In the genomic region with DNA sequence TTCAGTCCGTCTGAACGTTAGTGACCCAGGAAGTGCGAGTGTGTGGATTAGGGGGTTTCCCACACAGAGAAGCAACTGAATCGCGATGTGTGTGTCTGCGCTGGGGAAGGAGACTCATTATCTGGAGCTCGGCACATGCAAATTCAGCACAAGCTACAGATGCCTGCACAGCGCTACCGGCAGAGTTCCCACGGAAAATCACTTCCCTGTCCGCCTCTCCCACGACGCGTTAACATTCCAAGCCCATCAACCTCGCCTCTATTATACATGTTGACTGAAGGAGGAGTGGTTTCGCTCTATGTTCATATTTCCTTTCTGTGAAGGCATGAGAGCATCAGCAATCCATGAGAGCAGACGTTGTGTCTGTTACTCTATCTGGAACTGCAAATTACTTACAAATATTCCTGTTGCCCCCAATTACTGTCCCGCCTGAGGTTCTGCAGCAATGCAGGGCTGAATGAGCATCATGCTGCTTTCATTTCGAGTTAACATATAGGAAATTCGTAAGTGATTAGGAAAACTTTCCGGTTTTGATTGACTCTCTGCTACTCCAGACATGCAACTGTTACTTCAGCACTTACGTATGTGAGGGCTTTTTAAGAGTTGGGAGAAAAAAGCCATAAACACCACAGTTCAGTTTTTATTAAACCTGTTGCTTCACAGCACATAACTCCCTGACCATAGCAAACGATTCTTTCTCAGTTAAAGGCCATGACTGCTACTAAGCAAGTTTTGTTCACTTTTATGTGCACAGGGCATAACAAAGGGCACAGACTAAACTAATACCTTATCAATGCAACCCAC, we compare ENCODE assay signal across 13 cellular contexts. TPM values are rescaled to one million over a fixed set of nuclear protein-coding genes. Genes with fewer than 3 reads are reported as not detected.
DNase-seq lines count a peak whose midpoint lies in the region; ATAC-seq, FAIRE-seq and TF ChIP-seq lines count a peak whose summit lies in the region.
"Had no signal": no experiment of that assay in that cellular context is flagged by ENCODE, and none has a peak within 500 bp of the region (broad histone marks: within the 10 kb centered on the region; RNA-seq: fewer than 3 reads in every experiment).

No MANE protein-coding gene starts in this region.

- H3K4me1 ChIP-seq in foreskin keratinocyte (no peaks in the 10 kb centered on the region), rectal smooth muscle tissue (ENCODE audit: control insufficient read depth, insufficient read depth, low read length) (no peaks in the 10 kb centered on the region)

- peak overlapping the region; percentile 16 for H3K4me3 ChIP-seq in rectal smooth muscle tissue (ENCODE audit: low read length)

- DNase-seq in AG20443 (ENCODE audit: low spot score) = peak; percentile 43
- peak; percentile 49 to 60 for DNase-seq in foreskin keratinocyte
- no peak for DNase-seq in H54 (ENCODE audit: insufficient read length, low spot score)
- no peak for DNase-seq in NCI-H1417 treated with DMSO at 0.1 percent for 48 hours (lab: John Stamatoyannopoulos, UW)
- no peak for DNase-seq in GM12891 (ENCODE audit: insufficient read length, low spot score)
- DNase-seq: activated T-cell treated with anti-CD3 and anti-CD28 coated beads, Interleukin-2, amount 50 U/mL, for 1 hour; effector CD8-positive, alpha-beta T cell; mammary epithelial cell; NCI-H2227 treated with DMSO at 0.1 percent for 48 hours had no signal

- TF ChIP-seq CTCF in foreskin keratinocyte (conservative IDR thresholded peaks at IDR 0.05) = no peak

- no peaks in the 10 kb centered on the region for H3K36me3 ChIP-seq in rectal smooth muscle tissue (ENCODE audit: control insufficient read depth, insufficient read depth, low read length)

- TF ChIP-seq POLR2A in H54 (IDR thresholded peaks at IDR 0.05; ENCODE audit: low read depth, low read length) (no peak), GM12891 (IDR thresholded peaks at IDR 0.05; ENCODE audit: low read depth, low read length) (no peak)

- H3K27ac ChIP-seq in foreskin keratinocyte (no peak overlapping the region), rectal smooth muscle tissue (ENCODE audit: low read depth, low read length) (no peak overlapping the region)

- FAIRE-seq in H54 (lab: Jason Lieb, UNC) = no peak
- FAIRE-seq in GM12891 (lab: Jason Lieb, UNC) = no peak

- peak; percentile 61 for ATAC-seq in SK-N-SH treated with all-trans-retinoic acid at 6 μM for 48 hours
- ATAC-seq in foreskin keratinocyte = peak; percentile 89
- ATAC-seq in GM21526 (IDR thresholded peaks at IDR 0.05; ENCODE audit: low FRiP score, unreplicated experiment) = no peak

- no peaks in the 10 kb centered on the region for H3K27me3 ChIP-seq in foreskin keratinocyte
- H3K27me3 ChIP-seq in rectal smooth muscle tissue (ENCODE audit: control insufficient read depth, insufficient read depth, low read length) = no peaks in the 10 kb centered on the region

- H3K9ac ChIP-seq in rectal smooth muscle tissue (ENCODE audit: low read length) = no peak overlapping the region

TF ChIP-seq in SK-N-SH treated with all-trans-retinoic acid at 6 μM for 48 hours, 23 proteins besides CTCF, POLR2A, EP300 and RAD21 (continues in another document):
- TF ChIP-seq CSDC2 (CRISPR knock-in tag; IDR thresholded peaks at IDR 0.05) (no peak), ARNTL (CRISPR knock-in tag; IDR thresholded peaks at IDR 0.05; ENCODE audit: borderline replicate concordance, low read depth) (no peak), ESRRG (CRISPR knock-in tag; IDR thresholded peaks at IDR 0.05) (no peak), BACH2 (CRISPR knock-in tag; IDR thresholded peaks at IDR 0.05; ENCODE audit: borderline replicate concordance) (no peak), ZNF70 (CRISPR knock-in tag; IDR thresholded peaks at IDR 0.05) (no peak), ZNF8 (CRISPR knock-in tag; IDR thresholded peaks at IDR 0.05) (no peak), RARB (CRISPR knock-in tag; IDR thresholded peaks at IDR 0.05) (no peak)
- TF ChIP-seq, protein P1, sequence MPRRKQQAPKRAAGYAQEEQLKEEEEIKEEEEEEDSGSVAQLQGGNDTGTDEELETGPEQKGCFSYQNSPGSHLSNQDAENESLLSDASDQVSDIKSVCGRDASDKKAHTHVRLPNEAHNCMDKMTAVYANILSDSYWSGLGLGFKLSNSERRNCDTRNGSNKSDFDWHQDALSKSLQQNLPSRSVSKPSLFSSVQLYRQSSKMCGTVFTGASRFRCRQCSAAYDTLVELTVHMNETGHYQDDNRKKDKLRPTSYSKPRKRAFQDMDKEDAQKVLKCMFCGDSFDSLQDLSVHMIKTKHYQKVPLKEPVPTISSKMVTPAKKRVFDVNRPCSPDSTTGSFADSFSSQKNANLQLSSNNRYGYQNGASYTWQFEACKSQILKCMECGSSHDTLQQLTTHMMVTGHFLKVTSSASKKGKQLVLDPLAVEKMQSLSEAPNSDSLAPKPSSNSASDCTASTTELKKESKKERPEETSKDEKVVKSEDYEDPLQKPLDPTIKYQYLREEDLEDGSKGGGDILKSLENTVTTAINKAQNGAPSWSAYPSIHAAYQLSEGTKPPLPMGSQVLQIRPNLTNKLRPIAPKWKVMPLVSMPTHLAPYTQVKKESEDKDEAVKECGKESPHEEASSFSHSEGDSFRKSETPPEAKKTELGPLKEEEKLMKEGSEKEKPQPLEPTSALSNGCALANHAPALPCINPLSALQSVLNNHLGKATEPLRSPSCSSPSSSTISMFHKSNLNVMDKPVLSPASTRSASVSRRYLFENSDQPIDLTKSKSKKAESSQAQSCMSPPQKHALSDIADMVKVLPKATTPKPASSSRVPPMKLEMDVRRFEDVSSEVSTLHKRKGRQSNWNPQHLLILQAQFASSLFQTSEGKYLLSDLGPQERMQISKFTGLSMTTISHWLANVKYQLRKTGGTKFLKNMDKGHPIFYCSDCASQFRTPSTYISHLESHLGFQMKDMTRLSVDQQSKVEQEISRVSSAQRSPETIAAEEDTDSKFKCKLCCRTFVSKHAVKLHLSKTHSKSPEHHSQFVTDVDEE (CRISPR knock-in tag; IDR thresholded peaks at IDR 0.05) = no peak
- TF ChIP-seq, protein P2, sequence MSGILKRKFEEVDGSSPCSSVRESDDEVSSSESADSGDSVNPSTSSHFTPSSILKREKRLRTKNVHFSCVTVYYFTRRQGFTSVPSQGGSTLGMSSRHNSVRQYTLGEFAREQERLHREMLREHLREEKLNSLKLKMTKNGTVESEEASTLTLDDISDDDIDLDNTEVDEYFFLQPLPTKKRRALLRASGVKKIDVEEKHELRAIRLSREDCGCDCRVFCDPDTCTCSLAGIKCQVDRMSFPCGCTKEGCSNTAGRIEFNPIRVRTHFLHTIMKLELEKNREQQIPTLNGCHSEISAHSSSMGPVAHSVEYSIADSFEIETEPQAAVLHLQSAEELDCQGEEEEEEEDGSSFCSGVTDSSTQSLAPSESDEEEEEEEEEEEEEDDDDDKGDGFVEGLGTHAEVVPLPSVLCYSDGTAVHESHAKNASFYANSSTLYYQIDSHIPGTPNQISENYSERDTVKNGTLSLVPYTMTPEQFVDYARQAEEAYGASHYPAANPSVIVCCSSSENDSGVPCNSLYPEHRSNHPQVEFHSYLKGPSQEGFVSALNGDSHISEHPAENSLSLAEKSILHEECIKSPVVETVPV (CRISPR knock-in tag; IDR thresholded peaks at IDR 0.05) = no peak

TF ChIP-seq in GM12891, 5 proteins besides CTCF, POLR2A, EP300 and RAD21:
- TF ChIP-seq SPI1 (IDR thresholded peaks at IDR 0.05; ENCODE audit: low read depth, low read length) = no peak
- no peak for TF ChIP-seq PAX5 (IDR thresholded peaks at IDR 0.05; ENCODE audit: insufficient read depth, low read length, severe bottlenecking)
- TF ChIP-seq POU2F2 (IDR thresholded peaks at IDR 0.05; ENCODE audit: low read depth, low read length) = no peak
- TF ChIP-seq TAF1 (IDR thresholded peaks at IDR 0.05; ENCODE audit: low read depth, low read length) = no peak
- no peak for TF ChIP-seq POLR2AphosphoS5 (IDR thresholded peaks at IDR 0.05; ENCODE audit: low read depth, low read length)

RNA-seq across cellular contexts. Expression of a gene that starts 15.0 kb away (rescaled TPM):
- not detected in 2 replicates for total RNA-seq in foreskin keratinocyte
- not detected in 2 replicates for polyA plus RNA-seq in foreskin keratinocyte
- polyA plus RNA-seq in GM12891 (2012; ENCODE audit: low read depth, missing spikeins) = not detected
- total RNA-seq: T-helper 1 cell treated with Interleukin-12 subunit alpha and Interleukin-12 subunit beta and Interleukin-4 antibody, amounts not matched to agents 30 ng/mL and 1 ng/mL, for 36 hours had no signal

Comparison
In these comparisons a context has a peak if more than half of its experiments do, and no peak if none do; other contexts are left out.
1. DNase-seq: peak in AG20443 (single experiment) and foreskin keratinocyte (2 of 2); none in H54 (single experiment), NCI-H1417 treated with DMSO at 0.1 percent for 48 hours (single experiment) and GM12891 (single experiment).